1 cellular context compared by ENCODE assay signal in the genomic region with DNA sequence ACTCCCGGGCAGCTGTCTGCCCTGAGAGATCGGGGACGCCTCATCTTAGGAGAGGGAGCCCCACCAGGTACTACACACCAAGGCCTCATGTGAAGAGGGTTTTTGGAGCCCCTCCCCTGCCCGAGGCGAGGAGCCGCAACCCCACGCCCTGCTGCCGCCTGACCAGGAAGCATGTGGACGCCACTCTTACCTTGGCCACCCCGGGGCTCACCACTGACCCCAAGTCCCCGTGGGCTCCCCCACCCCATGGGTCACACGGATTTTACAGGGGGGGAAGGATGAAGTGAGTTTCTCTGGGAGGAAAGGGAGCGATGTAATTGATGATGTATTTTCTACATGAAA.
TF ChIP-seq lines count a peak whose summit lies in the region.

No MANE protein-coding gene starts in this region.

TF ChIP-seq in GM12878, 131 proteins besides CTCF, POLR2A, EP300 and RAD21:
- TF ChIP-seq SMAD1 (IDR thresholded peaks at IDR 0.05; ENCODE audit: low read depth, partially characterized antibody) (peak; percentile 2), NR2F1 (conservative IDR thresholded peaks at IDR 0.05) (no peak)
